Comparison of ENCODE assay signal across 15 cellular contexts in the genomic region with DNA sequence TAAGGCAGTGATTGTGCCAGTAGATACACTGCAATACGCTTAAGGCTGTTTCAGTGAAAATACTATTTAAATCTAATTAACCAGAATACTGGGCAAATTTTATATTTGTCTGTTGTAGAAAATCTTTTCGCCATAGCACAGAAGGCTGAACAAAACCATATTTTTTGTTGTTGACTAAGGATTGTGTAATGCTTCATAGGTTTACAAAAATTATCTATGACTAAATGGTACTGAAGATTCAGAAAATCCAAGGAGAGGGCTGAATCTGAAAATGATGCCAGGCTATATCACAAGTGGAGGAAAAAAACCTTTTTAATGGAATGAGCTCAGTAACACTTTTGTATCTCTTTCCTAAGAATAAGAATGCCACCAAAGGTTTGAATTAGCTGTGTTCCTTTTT. TPM values are rescaled to one million over a fixed set of nuclear protein-coding genes. Genes with fewer than 3 reads are reported as not detected.
DNase-seq lines count a peak whose midpoint lies in the region; ATAC-seq, FAIRE-seq and TF ChIP-seq lines count a peak whose summit lies in the region.
"Had no signal": no experiment of that assay in that cellular context is flagged by ENCODE, and none has a peak within 500 bp of the region (broad histone marks: within the 10 kb centered on the region; RNA-seq: fewer than 3 reads in every experiment).

No MANE protein-coding gene starts in this region.

- no peaks in the 10 kb centered on the region for H3K27me3 ChIP-seq in BLaER1 treated with 17β-estradiol and CSF1 and Interleukin-3, amounts not matched to agents 10 nM and 100 nM
- H3K27me3 ChIP-seq in IMR-90 (ENCODE audit: control insufficient read depth, insufficient read depth, low read length) (no peaks in the 10 kb centered on the region), K562 (ENCODE audit: control insufficient read depth in 2 of 2, insufficient read depth in 2 of 2, low read length in 2 of 2) (no peaks in the 10 kb centered on the region), muscle layer of duodenum (ENCODE audit: low read depth, low read length) (no peaks in the 10 kb centered on the region), body of pancreas (no peaks in the 10 kb centered on the region)

- POLR2A ChIA-PET in IMR-90 (lab: Charles Lee; ENCODE audit: unreplicated experiment) (interaction anchor here (0.6 kb wide), 1 partner anchor 12 kb away, joined by 3 read pairs; no protein-coding TSS in a partner anchor), K562 (lab: Yijun Ruan, JAX) (interaction anchor here (0.6 to 3.9 kb wide), 3 partner anchors 9 to 260 kb away, joined by 3 to 46 read pairs (median 4); a partner anchor contains a TSS)

- H3K9me1 ChIP-seq in IMR-90 (ENCODE audit: insufficient read depth, low read length), result peaks cover 12% of the 10 kb centered on the region
- no peaks in the 10 kb centered on the region for H3K9me1 ChIP-seq in K562 (ENCODE audit: control insufficient read depth, insufficient read depth, low read length)

- peak overlapping the region; percentile 12; the same call in 1 of the 2 replicates for H2AK5ac ChIP-seq in IMR-90 (ENCODE audit: low read depth, low read length)

- H3K79me2 ChIP-seq in K562 (ENCODE audit: control insufficient read depth, insufficient read depth, low read length), result peaks cover 78% of the 10 kb centered on the region

- DNase-seq in IMR-90 (no peak), K562 (ENCODE audit: extremely low read depth in 1 of 4, low spot score in 3 of 4) (no peak), body of pancreas (no peak), foreskin melanocyte (no peak)
- no peak for DNase-seq in stimulated activated CD4-positive, alpha-beta T cell treated with anti-CD3 and anti-CD28 coated beads, Interleukin-2, amount 100 ng/mL, for 48 hours
- DNase-seq: activated CD4-positive, alpha-beta T cell treated with anti-CD3 and anti-CD28 coated beads, Interleukin-2, amount 50 U/mL, for 4 hours; amygdala; DMS 273 treated with DMSO at 0.1 percent for 48 hours; MM.1S; naive B cell; NCI-H510A had no signal

- TF ChIP-seq POLR2A in IMR-90 (IDR thresholded peaks at IDR 0.05; ENCODE audit: low read depth, low read length) (no peak), K562 (conservative IDR thresholded peaks at IDR 0.05) (no peak), body of pancreas (IDR thresholded peaks at IDR 0.05) (no peak)

- H3K14ac ChIP-seq in IMR-90 (replicated peaks; ENCODE audit: low read depth, low read length), result peak overlapping the region; percentile 41

- H2BK5ac ChIP-seq in IMR-90 (ENCODE audit: low read depth, low read length, poor library complexity, severe bottlenecking), result peak overlapping the region; percentile 92

- H4K8ac ChIP-seq in IMR-90 (ENCODE audit: low read depth in 2 of 2, low read length in 2 of 2), result peak overlapping the region in 1 of 2 experiments; percentile 64; a peak in 1 of 4 replicates

- H3K4me2 ChIP-seq in BLaER1 treated with 17β-estradiol and CSF1 and Interleukin-3, amounts not matched to agents 10 nM and 100 nM, result peak overlapping the region in 10 of 11 experiments; percentile 73 to 99 (median 89); a peak in 17 of 22 replicates
- peak overlapping the region; percentile 82 for H3K4me2 ChIP-seq in IMR-90 (ENCODE audit: low read depth, low read length)
- H3K4me2 ChIP-seq in K562 (ENCODE audit: insufficient read depth, low read length), result peak overlapping the region; percentile 20; the same call in 1 of the 2 replicates

- peak overlapping the region; percentile 71 for H3K23ac ChIP-seq in IMR-90 (ENCODE audit: low read depth, low read length)

- H4K20me1 ChIP-seq in BLaER1 treated with 17β-estradiol and CSF1 and Interleukin-3, amounts not matched to agents 10 nM and 100 nM, result peaks cover 49 to 72% (median 68%) of the 10 kb centered on the region in 11 experiments; a peak in 21 of 22 replicates
- peaks cover 29% of the 10 kb centered on the region for H4K20me1 ChIP-seq in IMR-90 (ENCODE audit: insufficient read depth, low read length)
- peaks cover 7% of the 10 kb centered on the region; the same call in 1 of the 2 replicates for H4K20me1 ChIP-seq in K562 (replicated peaks; ENCODE audit: control insufficient read depth, insufficient read depth, low read length)

- H3K56ac ChIP-seq in IMR-90 (ENCODE audit: extremely low read depth, insufficient read depth, low read length), result peak overlapping the region; percentile 7

- H2BK15ac ChIP-seq in IMR-90 (ENCODE audit: low read depth, low read length), result no peak overlapping the region

- BruUV-seq in IMR-90 (replicated peaks; lab: Mats Ljungman, UMichigan), result no TSS peak
- no TSS peak for BruUV-seq in K562 (replicated peaks; lab: Mats Ljungman, UMichigan)

- CTCF ChIA-PET in IMR-90 (lab: Yijun Ruan, JAX) (no interaction called here), K562 (lab: Yijun Ruan, JAX; ENCODE audit: low intra/inter-chr PET ratio) (no interaction called here)

- peaks cover 14 to 50% (median 35%) of the 10 kb centered on the region in 11 experiments; a peak in 21 of 22 replicates for H3K36me3 ChIP-seq in BLaER1 treated with 17β-estradiol and CSF1 and Interleukin-3, amounts not matched to agents 10 nM and 100 nM
- H3K36me3 ChIP-seq in IMR-90 (ENCODE audit: control insufficient read depth, insufficient read depth, low read length) (no peaks in the 10 kb centered on the region), K562 (ENCODE audit: control insufficient read depth, insufficient read depth, low read length) (peaks cover 13% of the 10 kb centered on the region; the same call in 2 of the 3 replicates), muscle layer of duodenum (ENCODE audit: control insufficient read depth in 1 of 2, insufficient read depth in 2 of 2, low read length in 2 of 2) (no peaks in the 10 kb centered on the region), body of pancreas (replicated peaks in 1 of 2; ENCODE audit: insufficient read depth in 1 of 2, low read depth in 2 of 2) (no peaks in the 10 kb centered on the region)

- no peak overlapping the region for H2AK9ac ChIP-seq in IMR-90 (replicated peaks; ENCODE audit: low read depth, low read length, poor library complexity)

- intact Hi-C loops in IMR-90 (cut with micrococcal nuclease), result no loop called here
- intact Hi-C loops in K562 (cut with micrococcal nuclease), result no loop called here
- intact Hi-C loops in body of pancreas (cut with DNase I), result no loop called here

- TF ChIP-seq CTCF in IMR-90 (conservative IDR thresholded peaks at IDR 0.05; ENCODE audit: low read depth, low read length) (no peak), K562 (IDR thresholded peaks at IDR 0.05 in 2 of 3, conservative IDR thresholded peaks at IDR 0.05 in 1 of 3; ENCODE audit: insufficient read depth in 2 of 3, low read depth in 1 of 3, low read length in 3 of 3) (no peak), body of pancreas (IDR thresholded peaks at IDR 0.05) (no peak)

- H4K91ac ChIP-seq in IMR-90 (ENCODE audit: insufficient read depth, low read depth, low read length), result peak overlapping the region; percentile 42

- dilution Hi-C loops in IMR-90 (cut with HindIII; ENCODE audit: low sequenced_read_pairs, unreplicated experiment), result no loop called here

- no CpG with 5 or more reads among the region's 2 CpGs for WGBS in IMR-90 (ENCODE audit: extremely low coverage in 2 of 2, insufficient read length in 1 of 2), 2 experiments
- WGBS in K562 (ENCODE audit: insufficient coverage, low coverage, missing lambda C conversion rate), result 83% methylated on average over 2 of the region's 2 CpGs
- 98 to 100% methylated on average over 2 of the region's 2 CpGs for whole genome bisulfite sequencing in body of pancreas, 2 donors

- in situ Hi-C loops in IMR-90 (cut with MboI; ENCODE audit: low sequenced_read_pairs), result loop anchor here (25.0 kb wide), 1 partner anchor 781 kb away; a partner anchor contains a TSS
- in situ Hi-C loops in K562 (cut with MboI), result no loop called here

- no peak overlapping the region for H3K27ac ChIP-seq in BLaER1 treated with 17β-estradiol and CSF1 and Interleukin-3, amounts not matched to agents 10 nM and 100 nM
- H3K27ac ChIP-seq in IMR-90 (ENCODE audit: insufficient read depth, low read length) (peak overlapping the region; percentile 79), K562 (ENCODE audit: extremely low read depth, low read depth, low read length) (no peak overlapping the region; the same call in 2 of the 3 replicates), muscle layer of duodenum (ENCODE audit: low read length) (peak overlapping the region; percentile 27), body of pancreas (no peak overlapping the region)

- TF ChIP-seq RAD21 in IMR-90 (IDR thresholded peaks at IDR 0.05; ENCODE audit: low read length) (no peak), K562 (CRISPR knock-in tag; conservative IDR thresholded peaks at IDR 0.05 in 1 of 2, IDR thresholded peaks at IDR 0.05 in 1 of 2) (no peak)

- H3K9me3 ChIP-seq in BLaER1 treated with 17β-estradiol and CSF1 and Interleukin-3, amounts not matched to agents 10 nM and 100 nM (replicated peaks in 1 of 11), result no peaks in the 10 kb centered on the region
- H3K9me3 ChIP-seq in IMR-90 (ENCODE audit: control insufficient read depth, insufficient read depth, low read length) (no peaks in the 10 kb centered on the region), K562 (replicated peaks; ENCODE audit: control insufficient read depth, insufficient read depth, low read depth, low read length) (no peaks in the 10 kb centered on the region), muscle layer of duodenum (ENCODE audit: control insufficient read depth in 1 of 2, low read length in 2 of 2) (no peaks in the 10 kb centered on the region), body of pancreas (no peaks in the 10 kb centered on the region)

- peaks cover 5 to 34% of the 10 kb centered on the region in 2 experiments; a peak in 3 of 4 replicates for H3K79me1 ChIP-seq in IMR-90 (ENCODE audit: low read depth in 1 of 2, low read length in 2 of 2)

- ATAC-seq in IMR-90 (ENCODE audit: low read depth) (no peak), K562 (no peak), esophagus mucosa (no peak), body of pancreas (no peak)

- peak overlapping the region; percentile 59; the same call in 1 of the 2 replicates for H3K4ac ChIP-seq in IMR-90 (ENCODE audit: low read depth, low read length)

- H2BK120ac ChIP-seq in IMR-90 (ENCODE audit: low read depth, low read length), result peak overlapping the region; percentile 39

- H2AFZ ChIP-seq in IMR-90 (replicated peaks; ENCODE audit: low read length, poor library complexity), result no peak overlapping the region
- no peak overlapping the region for H2AFZ ChIP-seq in K562 (ENCODE audit: low read depth, low read length)

- FAIRE-seq in K562 (lab: Jason Lieb, UNC), result no peak
- FAIRE-seq: GM12891 had no signal

- peak overlapping the region; percentile 85; the same call in 1 of the 2 replicates for H3K18ac ChIP-seq in IMR-90 (ENCODE audit: low read depth, low read length)

- peak overlapping the region in 1 of 11 experiments; percentile 49; a peak in 1 of 22 replicates for H3K9ac ChIP-seq in BLaER1 treated with 17β-estradiol and CSF1 and Interleukin-3, amounts not matched to agents 10 nM and 100 nM
- H3K9ac ChIP-seq in IMR-90 (ENCODE audit: low read depth, low read length), result peak overlapping the region; percentile 2; the same call in 1 of the 2 replicates
- H3K9ac ChIP-seq in K562 (ENCODE audit: insufficient read depth in 1 of 2, low read depth in 2 of 2, low read length in 2 of 2), result no peak overlapping the region

- H2BK20ac ChIP-seq in IMR-90 (ENCODE audit: low read depth, low read length), result peak overlapping the region; percentile 65

- H3K4me3 ChIP-seq in BLaER1 treated with 17β-estradiol and CSF1 and Interleukin-3, amounts not matched to agents 10 nM and 100 nM, result no peak overlapping the region
- H3K4me3 ChIP-seq in IMR-90 (ENCODE audit: insufficient read depth, low read depth, low read length), result no peak overlapping the region
- no peak overlapping the region for H3K4me3 ChIP-seq in K562
- no peak overlapping the region for H3K4me3 ChIP-seq in muscle layer of duodenum (ENCODE audit: low read depth in 1 of 2, low read length in 2 of 2)
- no peak overlapping the region for H3K4me3 ChIP-seq in body of pancreas

- peaks cover 29 to 70% (median 42%) of the 10 kb centered on the region in 10 experiments for H3K4me1 ChIP-seq in BLaER1 treated with 17β-estradiol and CSF1 and Interleukin-3, amounts not matched to agents 10 nM and 100 nM
- H3K4me1 ChIP-seq in IMR-90 (ENCODE audit: control insufficient read depth, insufficient read depth, low read length) (peaks cover 21% of the 10 kb centered on the region), K562 (replicated peaks in 1 of 2; ENCODE audit: control insufficient read depth in 2 of 2, insufficient read depth in 2 of 2, low read length in 2 of 2) (peaks cover 18 to 36% of the 10 kb centered on the region in 2 experiments; a peak in 4 of 5 replicates), muscle layer of duodenum (ENCODE audit: control insufficient read depth in 1 of 2, insufficient read depth in 2 of 2, low read length in 2 of 2) (peaks cover 6 to 45% of the 10 kb centered on the region in 2 donors), body of pancreas (peaks cover 40% of the 10 kb centered on the region)

- H4K5ac ChIP-seq in IMR-90 (ENCODE audit: low read depth, low read length), result peak overlapping the region; percentile 50; the same call in 1 of the 2 replicates

- TF ChIP-seq EP300 in K562 (IDR thresholded peaks at IDR 0.05; ENCODE audit: low read length), result no peak

RNA-seq across cellular contexts. Expression of a gene that starts 2.8 kb away (rescaled TPM):
- total RNA-seq in IMR-90 (2012; rRNA removed) (131 and 132 TPM in 2 replicates), K562 (2014; rRNA removed) (13.8 and 18.2 TPM in 2 replicates), K562 (2014; rRNA removed; fragmentation: Illumina TruSeq; extraction: Trizol) (34.0 and 42.0 TPM in 2 replicates), K562 (2015; rRNA removed; fragmentation: Illumina TruSeq; extraction: Trizol) (21.3 and 22.4 TPM in 2 replicates), K562 (2021) (39.8 and 41.4 TPM in 2 replicates), esophagus mucosa (51.9 TPM), body of pancreas (10 to 100 TPM; 17.8 to 32.7 TPM)
- polyA plus RNA-seq in IMR-90 (2012; rRNA removed) (16.1 and 19.9 TPM in 2 replicates), K562 (2011; rRNA removed) (22.9 and 34.5 TPM in 2 replicates), K562 (2014; fragmentation: Illumina TruSeq; extraction: Trizol) (23.9 and 24.3 TPM in 2 replicates), K562 (2014; fragmentation: Nextera tagmentation; extraction: Ambion mirVana) (10 to 100 TPM; 23.5 to 34.2 TPM), K562 (2014; rRNA removed) (22.2 and 22.5 TPM in 2 replicates)
- polyA plus RNA-seq in IMR-90 (2012; cell fraction: cytosol; rRNA removed), result 6.9 and 7.3 TPM in 2 replicates
- 5.0 and 13.6 TPM in 2 replicates for polyA plus RNA-seq in IMR-90 (2012; cell fraction: nucleus; rRNA removed; ENCODE audit: low replicate concordance)
- 24.6 and 32.2 TPM in 2 replicates for total RNA-seq in K562 (2011; cell fraction: chromatin; rRNA removed; ENCODE audit: low replicate concordance)
- 11.0 and 12.6 TPM in 2 replicates for total RNA-seq in K562 (2011; cell fraction: nucleolus; rRNA removed)
- total RNA-seq in K562 (2011; cell fraction: nucleoplasm; rRNA removed), result 17.3 and 26.3 TPM in 2 replicates
- polyA plus RNA-seq in K562 (2011; cell fraction: cytosol; rRNA removed), result 18.1 and 18.7 TPM in 2 replicates
- polyA plus RNA-seq in K562 (2011; cell fraction: nucleus; rRNA removed), result 8.4 and 12.2 TPM in 2 replicates
- polyA plus RNA-seq in K562 (2012), result 13.8 and 15.5 TPM in 2 replicates
- 36.5 and 40.6 TPM in 2 replicates for polyA minus RNA-seq in K562 (2011; rRNA and poly(A)+ RNA removed)
- polyA minus RNA-seq in K562 (2011; cell fraction: cytosol; rRNA and poly(A)+ RNA removed), result 17.2 and 19.7 TPM in 2 replicates
- polyA minus RNA-seq in K562 (2011; cell fraction: nucleus; rRNA and poly(A)+ RNA removed), result 4.3 and 8.0 TPM in 2 replicates

RNA-seq across cellular contexts. Expression of a gene that starts 12.9 kb away (rescaled TPM):
- total RNA-seq in IMR-90 (2012; rRNA removed) (31.2 and 42.5 TPM in 2 replicates), K562 (2014; rRNA removed) (45.0 and 52.4 TPM in 2 replicates), K562 (2014; rRNA removed; fragmentation: Illumina TruSeq; extraction: Trizol) (93.5 and 103 TPM in 2 replicates), K562 (2015; rRNA removed; fragmentation: Illumina TruSeq; extraction: Trizol) (90.1 and 94.9 TPM in 2 replicates), K562 (2021) (124 TPM in 2 replicates), esophagus mucosa (49.3 TPM), body of pancreas (10 to 100 TPM; 62.8 to 63.6 TPM)
- polyA plus RNA-seq in IMR-90 (2012; rRNA removed) (56.2 and 64.6 TPM in 2 replicates), K562 (2011; rRNA removed) (101 and 127 TPM in 2 replicates), K562 (2014; fragmentation: Illumina TruSeq; extraction: Trizol) (142 and 169 TPM in 2 replicates), K562 (2014; fragmentation: Nextera tagmentation; extraction: Ambion mirVana) (10 to 100 TPM; 41.6 to 44.3 TPM), K562 (2014; rRNA removed) (86.9 and 93.3 TPM in 2 replicates)
- polyA plus RNA-seq in IMR-90 (2012; cell fraction: cytosol; rRNA removed), result 19.4 and 71.2 TPM in 2 replicates
- polyA plus RNA-seq in IMR-90 (2012; cell fraction: nucleus; rRNA removed; ENCODE audit: low replicate concordance), result 27.1 and 31.9 TPM in 2 replicates
- total RNA-seq in K562 (2011; cell fraction: chromatin; rRNA removed; ENCODE audit: low replicate concordance), result 98.9 and 173 TPM in 2 replicates
- total RNA-seq in K562 (2011; cell fraction: nucleolus; rRNA removed), result 135 and 137 TPM in 2 replicates
- total RNA-seq in K562 (2011; cell fraction: nucleoplasm; rRNA removed), result 196 and 286 TPM in 2 replicates
- polyA plus RNA-seq in K562 (2011; cell fraction: cytosol; rRNA removed), result 93.3 and 96.3 TPM in 2 replicates
- polyA plus RNA-seq in K562 (2011; cell fraction: nucleus; rRNA removed), result 24.6 and 38.7 TPM in 2 replicates
- polyA plus RNA-seq in K562 (2012), result 106 and 280 TPM in 2 replicates
- polyA minus RNA-seq in K562 (2011; rRNA and poly(A)+ RNA removed), result 152 and 166 TPM in 2 replicates
- polyA minus RNA-seq in K562 (2011; cell fraction: cytosol; rRNA and poly(A)+ RNA removed), result 76.1 and 86.1 TPM in 2 replicates
- polyA minus RNA-seq in K562 (2011; cell fraction: nucleus; rRNA and poly(A)+ RNA removed), result 13.7 and 24.4 TPM in 2 replicates

RNA-seq across cellular contexts. Expression of a gene that starts 54.2 kb away (rescaled TPM):
- total RNA-seq in IMR-90 (2012; rRNA removed) (3.2 and 3.3 TPM in 2 replicates), K562 (2014; rRNA removed) (1.2 and 1.7 TPM in 2 replicates), K562 (2014; rRNA removed; fragmentation: Illumina TruSeq; extraction: Trizol) (0.77 and 1.2 TPM in 2 replicates), K562 (2015; rRNA removed; fragmentation: Illumina TruSeq; extraction: Trizol) (0.60 and 1.4 TPM in 2 replicates), K562 (2021) (2.7 TPM in 2 replicates), esophagus mucosa (3.2 TPM), body of pancreas (10 to 100 TPM; 22.6 to 55.0 TPM)
- polyA plus RNA-seq in IMR-90 (2012; rRNA removed) (3.9 and 4.5 TPM in 2 replicates), K562 (2011; rRNA removed) (1.3 and 2.0 TPM in 2 replicates), K562 (2014; fragmentation: Illumina TruSeq; extraction: Trizol) (0.80 and 1.6 TPM in 2 replicates), K562 (2014; fragmentation: Nextera tagmentation; extraction: Ambion mirVana) (1 to 10 TPM; 1.3 to 1.9 TPM), K562 (2014; rRNA removed) (0.96 and 1.4 TPM in 2 replicates)
- 7.4 and 9.5 TPM in 2 replicates for polyA plus RNA-seq in IMR-90 (2012; cell fraction: cytosol; rRNA removed)
- polyA plus RNA-seq in IMR-90 (2012; cell fraction: nucleus; rRNA removed; ENCODE audit: low replicate concordance), result 2.0 and 3.0 TPM in 2 replicates
- 0.60 and 1.1 TPM in 2 replicates for total RNA-seq in K562 (2011; cell fraction: chromatin; rRNA removed; ENCODE audit: low replicate concordance)
- total RNA-seq in K562 (2011; cell fraction: nucleolus; rRNA removed), result 0.33 and 1.1 TPM in 2 replicates
- 0.88 and 0.92 TPM in 2 replicates for total RNA-seq in K562 (2011; cell fraction: nucleoplasm; rRNA removed)
- polyA plus RNA-seq in K562 (2011; cell fraction: cytosol; rRNA removed), result 1.6 and 3.9 TPM in 2 replicates
- 0.73 and 0.92 TPM in 2 replicates for polyA plus RNA-seq in K562 (2011; cell fraction: nucleus; rRNA removed)
- polyA plus RNA-seq in K562 (2012), result 3.4 and 5.8 TPM in 2 replicates
- polyA minus RNA-seq in K562 (2011; rRNA and poly(A)+ RNA removed), result 2.3 and 4.8 TPM in 2 replicates
- 2.1 and 2.2 TPM in 2 replicates for polyA minus RNA-seq in K562 (2011; cell fraction: cytosol; rRNA and poly(A)+ RNA removed)
- 0.54 and 0.67 TPM in 2 replicates for polyA minus RNA-seq in K562 (2011; cell fraction: nucleus; rRNA and poly(A)+ RNA removed)

Comparison
In these comparisons a context has a peak if more than half of its experiments do, and no peak if none do; other contexts are left out.
1. H3K27ac ChIP-seq: peak in IMR-90 (single experiment) and muscle layer of duodenum (single experiment); none in BLaER1 treated with 17β-estradiol and CSF1 and Interleukin-3, amounts not matched to agents 10 nM and 100 nM (0 of 11), K562 (single experiment) and body of pancreas (0 of 4).
2. H3K4me2 ChIP-seq: peak in every context shown above with its lines; median percentile 89 in BLaER1 treated with 17β-estradiol and CSF1 and Interleukin-3, amounts not matched to agents 10 nM and 100 nM; 82 in IMR-90; 20 in K562.